In the genomic region with DNA sequence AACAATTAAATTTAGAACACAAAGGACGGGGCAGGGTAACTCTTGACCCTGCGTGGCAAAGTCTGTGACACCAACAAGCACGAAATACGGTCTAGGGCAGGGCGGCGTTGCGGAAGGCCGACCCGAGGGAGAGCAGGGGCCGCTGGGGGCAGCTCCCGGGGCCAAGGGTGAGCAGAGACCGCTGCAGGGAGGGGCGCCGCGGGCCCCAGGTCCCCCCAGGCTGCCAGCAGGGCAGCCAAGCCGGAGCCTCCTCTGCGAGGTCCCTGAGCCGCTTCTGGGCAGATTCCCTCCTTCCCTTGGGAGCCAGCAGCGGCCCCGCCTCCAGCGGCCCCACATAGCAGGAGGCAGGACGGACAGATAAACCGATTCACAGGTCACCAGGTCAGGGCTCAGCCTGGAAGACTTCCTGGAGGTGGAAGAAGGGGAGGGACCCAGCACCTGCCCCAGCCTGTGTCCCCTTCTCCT, we compare ENCODE assay signal across 16 cellular contexts.
A peak's percentile ranks its signal among the peaks of the same experiment; 100 is the strongest.
DNase-seq lines count a peak whose midpoint lies in the region; ATAC-seq, FAIRE-seq and TF ChIP-seq lines count a peak whose summit lies in the region.
"Had no signal": no experiment of that assay in that cellular context is flagged by ENCODE, and none has a peak within 500 bp of the region (broad histone marks: within the 10 kb centered on the region; RNA-seq: fewer than 3 reads in every experiment).

No MANE protein-coding gene starts in this region.

- CTCF ChIA-PET in A549 (lab: Yijun Ruan, JAX) (interaction anchor here (1.2 kb wide), 1 partner anchor 12 kb away, joined by 3 read pairs; no protein-coding TSS in a partner anchor), GM10248 (lab: Yijun Ruan, JAX) (no interaction called here)

- no peak for TF ChIP-seq POLR2A in A549 (IDR thresholded peaks at IDR 0.05; ENCODE audit: low read length)

- H3K79me2 ChIP-seq in GM23338 (replicated peaks; ENCODE audit: insufficient read depth), result no peaks in the 10 kb centered on the region

- no peak overlapping the region; the same call in 2 of the 3 replicates for H3K4me3 Mint-ChIP-seq in GM23338
- no peak overlapping the region for H3K4me3 Mint-ChIP-seq in glutamatergic neuron (ENCODE audit: unreplicated experiment)
- H3K4me3 Mint-ChIP-seq: CD8-positive, alpha-beta memory T cell had no signal

- 44% methylated on average over 15 of the region's 23 CpGs for WGBS in A549 (ENCODE audit: missing lambda C conversion rate)

- H3K9me3 ChIP-seq in A549 (peaks cover 18% of the 10 kb centered on the region; the same call in 2 of the 3 replicates), mucosa of descending colon (peaks cover 8% of the 10 kb centered on the region)

- no peak overlapping the region for H3K4me3 ChIP-seq in A549
- H3K4me3 ChIP-seq in GM23338, result no peak overlapping the region
- no peak overlapping the region for H3K4me3 ChIP-seq in mucosa of descending colon

- H3K27me3 ChIP-seq in GM23338 (ENCODE audit: insufficient read depth), result no peaks in the 10 kb centered on the region

- H3F3A ChIP-seq in GM23338 (replicated peaks; ENCODE audit: low read depth), result no peaks in the 10 kb centered on the region

- H4K20me1 ChIP-seq in GM23338 (replicated peaks; ENCODE audit: insufficient read depth), result no peaks in the 10 kb centered on the region

- TF ChIP-seq EP300 in A549 (IDR thresholded peaks at IDR 0.05), result no peak

- TF ChIP-seq CTCF in A549 (IDR thresholded peaks at IDR 0.05) (no peak), GM23338 (conservative IDR thresholded peaks at IDR 0.05; ENCODE audit: low read depth in 2 of 2) (no peak), glutamatergic neuron (IDR thresholded peaks at IDR 0.05; ENCODE audit: partially characterized antibody, unreplicated experiment) (no peak), mucosa of descending colon (IDR thresholded peaks at IDR 0.05) (no peak), GM10248 (IDR thresholded peaks at IDR 0.05; ENCODE audit: control extremely low read depth, extremely low read depth, low read depth, missing control alignments) (no peak)

- FAIRE-seq in A549 (lab: Jason Lieb, UNC), result no peak
- FAIRE-seq: H54 had no signal

- H3K27ac Mint-ChIP-seq in GM23338, result no peak overlapping the region
- H3K27ac Mint-ChIP-seq in glutamatergic neuron (ENCODE audit: unreplicated experiment), result no peak overlapping the region
- H3K27ac Mint-ChIP-seq: CD8-positive, alpha-beta memory T cell had no signal

- H3K36me3 Mint-ChIP-seq in GM23338 (ENCODE audit: low read depth) (no peaks in the 10 kb centered on the region; the same call in 2 of the 3 replicates), glutamatergic neuron (ENCODE audit: unreplicated experiment) (peaks cover 13% of the 10 kb centered on the region)

- ATAC-seq in A549 (peak; percentile 19 to 51; a peak in 3 of 6 replicates), GM23338 (peak; percentile 14; the same call in 1 of the 3 replicates), mucosa of descending colon (no peak), HG02840 (IDR thresholded peaks at IDR 0.05; ENCODE audit: low FRiP score, unreplicated experiment) (no peak), GM18520 (IDR thresholded peaks at IDR 0.05; ENCODE audit: unreplicated experiment) (no peak)
- ATAC-seq: Panc1 had no signal

- no peak overlapping the region for H2AFZ ChIP-seq in GM23338

- H3K27ac ChIP-seq in A549 (no peak overlapping the region), GM23338 (ENCODE audit: low read depth) (no peak overlapping the region)

- POLR2A ChIA-PET in A549 (lab: Yijun Ruan, JAX) (no interaction called here), GM10248 (lab: Yijun Ruan, JAX) (interaction anchor here (0.6 kb wide), 1 partner anchor 8 kb away, joined by 3 read pairs; no protein-coding TSS in a partner anchor)

- no peaks in the 10 kb centered on the region for H3K4me1 ChIP-seq in A549
- no peaks in the 10 kb centered on the region for H3K4me1 ChIP-seq in GM23338 (ENCODE audit: insufficient read depth)
- no peaks in the 10 kb centered on the region for H3K4me1 ChIP-seq in mucosa of descending colon (ENCODE audit: low read depth)

- H3K4me2 ChIP-seq in A549 (no peak overlapping the region), GM23338 (no peak overlapping the region)

- H3K36me3 ChIP-seq in GM23338 (ENCODE audit: insufficient read depth) (no peaks in the 10 kb centered on the region), mucosa of descending colon (ENCODE audit: low read depth) (no peaks in the 10 kb centered on the region)

- H3K27me3 Mint-ChIP-seq in GM23338 (ENCODE audit: insufficient read depth, low read depth, poor library complexity) (peaks cover 1% of the 10 kb centered on the region), glutamatergic neuron (ENCODE audit: unreplicated experiment) (peaks cover 11% of the 10 kb centered on the region)

- H3K9me3 Mint-ChIP-seq in GM23338 (peaks cover 9% of the 10 kb centered on the region), glutamatergic neuron (ENCODE audit: unreplicated experiment) (peaks cover 10% of the 10 kb centered on the region)

- H3K4me1 Mint-ChIP-seq in GM23338 (peaks cover 7% of the 10 kb centered on the region), glutamatergic neuron (ENCODE audit: low read depth, unreplicated experiment) (peaks cover 11% of the 10 kb centered on the region)

- no peak for TF ChIP-seq RAD21 in A549 (conservative IDR thresholded peaks at IDR 0.05 in 1 of 2, IDR thresholded peaks at IDR 0.05 in 1 of 2)

- DNase-seq in A549 (ENCODE audit: low read depth in 1 of 2, low spot score in 1 of 2) (no peak), GM23338 (ENCODE audit: low spot score) (no peak), glutamatergic neuron (peak; percentile 33), mucosa of descending colon (peak in 2 of 3 donors; percentile 13 to 15), NCI-H146 treated with DMSO at 0.1 percent for 48 hours (lab: John Stamatoyannopoulos, UW; ENCODE audit: unreplicated experiment) (no peak), GM10248 (ENCODE audit: extremely low spot score) (no peak)
- DNase-seq: NCI-H1436, NCI-H2081 treated with DMSO at 0.1 percent for 48 hours, NCI-H345, NCI-H69, SHP77 treated with DMSO at 0.1 percent for 48 hours had no signal

- intact Hi-C loops in mucosa of descending colon (cut with DNase I, micrococcal nuclease), result no loop called here

- no peaks in the 10 kb centered on the region for H3K9me2 ChIP-seq in GM23338 (ENCODE audit: insufficient read depth)

TF ChIP-seq in A549, 52 proteins besides CTCF, POLR2A, EP300 and RAD21:
- peak; percentile 4 for TF ChIP-seq ZFP36 (IDR thresholded peaks at IDR 0.05; ENCODE audit: borderline replicate concordance, partially characterized antibody)
- TF ChIP-seq RFX5 (IDR thresholded peaks at IDR 0.05), result no peak

TF ChIP-seq in GM23338, 12 proteins besides CTCF, POLR2A, EP300 and RAD21 (continues in another document):
- TF ChIP-seq ZNF331 (CRISPR knock-in tag; IDR thresholded peaks at IDR 0.05; ENCODE audit: low read depth) (no peak), JUNB (IDR thresholded peaks at IDR 0.05; ENCODE audit: unreplicated experiment) (no peak), ZNF114 (CRISPR knock-in tag; IDR thresholded peaks at IDR 0.05) (no peak)
- TF ChIP-seq, protein P1, sequence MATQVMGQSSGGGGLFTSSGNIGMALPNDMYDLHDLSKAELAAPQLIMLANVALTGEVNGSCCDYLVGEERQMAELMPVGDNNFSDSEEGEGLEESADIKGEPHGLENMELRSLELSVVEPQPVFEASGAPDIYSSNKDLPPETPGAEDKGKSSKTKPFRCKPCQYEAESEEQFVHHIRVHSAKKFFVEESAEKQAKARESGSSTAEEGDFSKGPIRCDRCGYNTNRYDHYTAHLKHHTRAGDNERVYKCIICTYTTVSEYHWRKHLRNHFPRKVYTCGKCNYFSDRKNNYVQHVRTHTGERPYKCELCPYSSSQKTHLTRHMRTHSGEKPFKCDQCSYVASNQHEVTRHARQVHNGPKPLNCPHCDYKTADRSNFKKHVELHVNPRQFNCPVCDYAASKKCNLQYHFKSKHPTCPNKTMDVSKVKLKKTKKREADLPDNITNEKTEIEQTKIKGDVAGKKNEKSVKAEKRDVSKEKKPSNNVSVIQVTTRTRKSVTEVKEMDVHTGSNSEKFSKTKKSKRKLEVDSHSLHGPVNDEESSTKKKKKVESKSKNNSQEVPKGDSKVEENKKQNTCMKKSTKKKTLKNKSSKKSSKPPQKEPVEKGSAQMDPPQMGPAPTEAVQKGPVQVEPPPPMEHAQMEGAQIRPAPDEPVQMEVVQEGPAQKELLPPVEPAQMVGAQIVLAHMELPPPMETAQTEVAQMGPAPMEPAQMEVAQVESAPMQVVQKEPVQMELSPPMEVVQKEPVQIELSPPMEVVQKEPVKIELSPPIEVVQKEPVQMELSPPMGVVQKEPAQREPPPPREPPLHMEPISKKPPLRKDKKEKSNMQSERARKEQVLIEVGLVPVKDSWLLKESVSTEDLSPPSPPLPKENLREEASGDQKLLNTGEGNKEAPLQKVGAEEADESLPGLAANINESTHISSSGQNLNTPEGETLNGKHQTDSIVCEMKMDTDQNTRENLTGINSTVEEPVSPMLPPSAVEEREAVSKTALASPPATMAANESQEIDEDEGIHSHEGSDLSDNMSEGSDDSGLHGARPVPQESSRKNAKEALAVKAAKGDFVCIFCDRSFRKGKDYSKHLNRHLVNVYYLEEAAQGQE (IDR thresholded peaks at IDR 0.05; ENCODE audit: unreplicated experiment), result no peak

Comparison
In these comparisons a context has a peak if more than half of its experiments do, and no peak if none do; other contexts are left out.
1. ATAC-seq: peak in A549 (2 of 2) and GM23338 (single experiment); none in mucosa of descending colon (single experiment), HG02840 (single experiment) and GM18520 (single experiment).
2. DNase-seq: peak in glutamatergic neuron (single experiment) and mucosa of descending colon (2 of 3); none in A549 (0 of 2), GM23338 (single experiment), NCI-H146 treated with DMSO at 0.1 percent for 48 hours (single experiment) and GM10248 (single experiment).